Comparison of ENCODE assay signal across 20 cellular contexts in the genomic region with DNA sequence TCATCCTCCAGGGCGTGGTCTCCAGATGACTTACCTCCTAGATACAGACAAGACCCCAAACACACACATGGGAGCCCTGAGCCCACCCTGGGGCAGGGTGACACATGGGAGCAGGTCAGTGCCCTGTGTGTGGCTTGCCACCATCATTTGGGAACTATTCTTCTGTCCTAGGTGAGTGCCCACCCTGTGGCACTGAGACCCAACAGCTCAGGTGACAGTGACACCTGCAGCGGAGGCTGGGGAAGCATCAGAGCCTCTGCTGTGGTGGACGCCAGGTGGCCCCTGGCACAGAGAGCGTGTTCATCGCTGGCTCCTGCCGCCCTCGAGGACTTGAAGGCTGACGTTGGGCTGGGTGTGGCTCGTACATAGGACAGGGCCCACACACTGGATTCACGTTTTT. TPM values are rescaled to one million over a fixed set of nuclear protein-coding genes. Genes with fewer than 3 reads are reported as not detected.
DNase-seq lines count a peak whose midpoint lies in the region; ATAC-seq and TF ChIP-seq lines count a peak whose summit lies in the region.
"Had no signal": no experiment of that assay in that cellular context is flagged by ENCODE, and none has a peak within 500 bp of the region (broad histone marks: within the 10 kb centered on the region; RNA-seq: fewer than 3 reads in every experiment).

No MANE protein-coding gene starts in this region.

- DNase-seq in MCF 10A (ENCODE audit: unreplicated experiment), result no peak
- DNase-seq in breast epithelium (ENCODE audit: low spot score in 2 of 2), result no peak
- no peak for DNase-seq in nephron progenitor cell
- DNase-seq in HCEC 1CT, result no peak
- no peak for DNase-seq in NCI-H774 (lab: John Stamatoyannopoulos, UW)
- DNase-seq in T-cell, result no peak
- DNase-seq: GDM1, KG1, NCI-H1105, NCI-H146, NCI-H2029 treated with DMSO at 0.1 percent for 48 hours, NCI-H226, NCI-H524, NCI-H82 had no signal

- H3K4me1 Mint-ChIP-seq in MCF 10A (ENCODE audit: insufficient read depth, unreplicated experiment) (peaks cover 10% of the 10 kb centered on the region), nephron progenitor cell (peaks cover 6% of the 10 kb centered on the region), T-cell (no peaks in the 10 kb centered on the region)
- no peaks in the 10 kb centered on the region for H3K4me1 Mint-ChIP-seq in activated T-helper 17 cell treated with anti-CD3 and anti-CD28 coated beads, Interleukin-2, amount 50 U/mL, for 72 hours
- H3K4me1 Mint-ChIP-seq: B cell, CD14-positive monocyte had no signal

- no peak overlapping the region for H3K4me3 Mint-ChIP-seq in MCF 10A (ENCODE audit: unreplicated experiment)
- no peak overlapping the region for H3K4me3 Mint-ChIP-seq in activated T-helper 17 cell treated with anti-CD3 and anti-CD28 coated beads, Interleukin-2, amount 50 U/mL, for 72 hours
- H3K4me3 Mint-ChIP-seq in nephron progenitor cell, result no peak overlapping the region
- no peak overlapping the region for H3K4me3 Mint-ChIP-seq in T-cell
- H3K4me3 Mint-ChIP-seq: B cell, CD14-positive monocyte had no signal

- no peaks in the 10 kb centered on the region for H3K27me3 Mint-ChIP-seq in MCF 10A (ENCODE audit: insufficient read depth, unreplicated experiment)
- no peaks in the 10 kb centered on the region for H3K27me3 Mint-ChIP-seq in activated T-helper 17 cell treated with anti-CD3 and anti-CD28 coated beads, Interleukin-2, amount 50 U/mL, for 72 hours
- no peaks in the 10 kb centered on the region for H3K27me3 Mint-ChIP-seq in nephron progenitor cell (ENCODE audit: low read depth, poor library complexity)
- no peaks in the 10 kb centered on the region for H3K27me3 Mint-ChIP-seq in T-cell
- H3K27me3 Mint-ChIP-seq: B cell had no signal

- H3K27me3 ChIP-seq in breast epithelium, result no peaks in the 10 kb centered on the region

- CTCF ChIA-PET in MCF 10A (lab: Yijun Ruan, JAX), result no interaction called here
- CTCF ChIA-PET in T-cell (lab: Charles Lee), result no interaction called here

- TF ChIP-seq CTCF in MCF 10A (IDR thresholded peaks at IDR 0.05; ENCODE audit: unreplicated experiment), result no peak
- TF ChIP-seq CTCF in breast epithelium (IDR thresholded peaks at IDR 0.05), result no peak
- TF ChIP-seq CTCF in nephron progenitor cell (IDR thresholded peaks at IDR 0.05), result no peak

- H3K27ac ChIP-seq in breast epithelium, result no peak overlapping the region
- H3K27ac ChIP-seq: A549 had no signal

- peaks cover 1% of the 10 kb centered on the region for H3K36me3 ChIP-seq in breast epithelium

- H3K27ac Mint-ChIP-seq in MCF 10A (ENCODE audit: low read depth, unreplicated experiment), result peak overlapping the region; percentile 66
- peak overlapping the region; percentile 70 for H3K27ac Mint-ChIP-seq in activated T-helper 17 cell treated with anti-CD3 and anti-CD28 coated beads, Interleukin-2, amount 50 U/mL, for 72 hours
- peak overlapping the region; percentile 13 for H3K27ac Mint-ChIP-seq in nephron progenitor cell
- no peak overlapping the region for H3K27ac Mint-ChIP-seq in T-cell
- H3K27ac Mint-ChIP-seq: B cell, CD14-positive monocyte had no signal

- no peak for ATAC-seq in activated T-helper 17 cell treated with anti-CD3 and anti-CD28 coated beads, Interleukin-2, amount 50 U/mL, for 72 hours (replicated peaks)
- no peak for ATAC-seq in T-cell (replicated peaks in 1 of 4)
- ATAC-seq: A549, HCT116, Panc1 had no signal

- no TSS peak for BruUV-seq in MCF 10A (replicated peaks; lab: Mats Ljungman, UMichigan)

- TF ChIP-seq POLR2A in breast epithelium (IDR thresholded peaks at IDR 0.05), result no peak

- POLR2A ChIA-PET in MCF 10A (lab: Yijun Ruan, JAX) (no interaction called here), T-cell (lab: Charles Lee) (no interaction called here)

- H3K36me3 Mint-ChIP-seq in MCF 10A (ENCODE audit: insufficient read depth, unreplicated experiment), result peaks cover 71% of the 10 kb centered on the region
- H3K36me3 Mint-ChIP-seq in activated T-helper 17 cell treated with anti-CD3 and anti-CD28 coated beads, Interleukin-2, amount 50 U/mL, for 72 hours (ENCODE audit: low read depth), result peaks cover 95% of the 10 kb centered on the region
- H3K36me3 Mint-ChIP-seq in nephron progenitor cell (ENCODE audit: low read depth), result peaks cover 63% of the 10 kb centered on the region
- peaks cover 56% of the 10 kb centered on the region for H3K36me3 Mint-ChIP-seq in T-cell

- no peaks in the 10 kb centered on the region for H3K9me3 ChIP-seq in breast epithelium
- H3K9me3 ChIP-seq: A549 had no signal

- H3K4me1 ChIP-seq in breast epithelium, result no peaks in the 10 kb centered on the region

- H3K9me3 Mint-ChIP-seq in MCF 10A (ENCODE audit: unreplicated experiment), result no peaks in the 10 kb centered on the region
- no peaks in the 10 kb centered on the region for H3K9me3 Mint-ChIP-seq in activated T-helper 17 cell treated with anti-CD3 and anti-CD28 coated beads, Interleukin-2, amount 50 U/mL, for 72 hours
- no peaks in the 10 kb centered on the region for H3K9me3 Mint-ChIP-seq in nephron progenitor cell
- no peaks in the 10 kb centered on the region for H3K9me3 Mint-ChIP-seq in T-cell
- H3K9me3 Mint-ChIP-seq: CD14-positive monocyte had no signal

- intact Hi-C loops in MCF 10A (cut with micrococcal nuclease), result no loop called here
- intact Hi-C loops in breast epithelium (cut with DNase I; ENCODE audit: low total_unique reads), result no loop called here

- no peak overlapping the region for H3K4me3 ChIP-seq in breast epithelium
- H3K4me3 ChIP-seq: A549 had no signal

RNA-seq across cellular contexts. Expression of a gene that starts 23.0 kb away (rescaled TPM):
- total RNA-seq in MCF 10A (2022) (68.2 and 68.8 TPM in 2 replicates), breast epithelium (10 to 100 TPM; 34.9 to 54.7 (median 49.8) TPM), T-cell (100 to 1,000 TPM in 4 of 5 donors, 10 to 100 TPM in 1; 95.7 to 110 (median 106) TPM)
- 10 to 100 TPM; 44.7 to 55.8 TPM for total RNA-seq in activated T-helper 17 cell treated with anti-CD3 and anti-CD28 coated beads, Interleukin-2, amount 50 U/mL, for 72 hours

Comparison
In these comparisons a context has a peak if more than half of its experiments do, and no peak if none do; other contexts are left out.
1. H3K27ac Mint-ChIP-seq: peak in MCF 10A (single experiment), activated T-helper 17 cell treated with anti-CD3 and anti-CD28 coated beads, Interleukin-2, amount 50 U/mL, for 72 hours (single experiment) and nephron progenitor cell (single experiment); none in T-cell (0 of 2).